Comparison of ENCODE assay signal across 10 cellular contexts in genomic region chr9:114250235-114250568, GRCh38.
DNase-seq lines count a peak whose midpoint lies in the region; ATAC-seq and TF ChIP-seq lines count a peak whose summit lies in the region.
"Had no signal": no experiment of that assay in that cellular context is flagged by ENCODE, and none has a peak within 500 bp of the region (broad histone marks: within the 10 kb centered on the region; RNA-seq: fewer than 3 reads in every experiment).

No MANE protein-coding gene starts in this region.

- H3K27ac Mint-ChIP-seq in T-cell = no peak overlapping the region
- H3K27ac Mint-ChIP-seq in CD14-positive monocyte = no peak overlapping the region
- H3K27ac Mint-ChIP-seq: activated T-cell treated with anti-CD3 and anti-CD28 coated beads, Interleukin-2, amount 50 U/mL, for 72 hours; CD4-positive, CD25-positive, alpha-beta regulatory T cell had no signal

- H3K4me3 Mint-ChIP-seq in T-cell (no peak overlapping the region), CD14-positive monocyte (no peak overlapping the region)
- H3K4me3 Mint-ChIP-seq: activated T-cell treated with anti-CD3 and anti-CD28 coated beads, Interleukin-2, amount 50 U/mL, for 72 hours; CD4-positive, CD25-positive, alpha-beta regulatory T cell had no signal

- H3K27me3 Mint-ChIP-seq in T-cell (peaks cover 0 to 1% of the 10 kb centered on the region in 2 donors), CD14-positive monocyte (ENCODE audit: low read depth in 3 of 3) (peaks cover 1 to 2% (median 1%) of the 10 kb centered on the region in 3 donors)
- H3K27me3 Mint-ChIP-seq: CD4-positive, CD25-positive, alpha-beta regulatory T cell had no signal

- DNase-seq in AG08396 (ENCODE audit: low spot score) = peak; percentile 88
- peak; percentile 29 for DNase-seq in NCI-H69 (lab: John Stamatoyannopoulos, UW)
- DNase-seq in fibroblast of the aortic adventitia (ENCODE audit: low read depth) = peak; percentile 90
- peak in 54 of 56 donors; percentile 28 to 89 (median 72) for DNase-seq in nucleus accumbens (lab: John Stamatoyannopoulos, UW)
- no peak for DNase-seq in central memory CD4-positive, alpha-beta T cell
- DNase-seq in T-cell = no peak
- no peak for DNase-seq in NCI-H510A (lab: John Stamatoyannopoulos, UW)
- no peak for DNase-seq in CD14-positive monocyte (ENCODE audit: low spot score)
- DNase-seq: activated T-cell treated with anti-CD3 and anti-CD28 coated beads, Interleukin-2, amount 50 U/mL, for 72 hours; CD4-positive, CD25-positive, alpha-beta regulatory T cell had no signal

- CTCF ChIA-PET in T-cell (lab: Charles Lee) = no interaction called here

- ATAC-seq in T-cell (replicated peaks in 1 of 4) = no peak
- ATAC-seq: activated T-cell treated with anti-CD3 and anti-CD28 coated beads, Interleukin-2, amount 50 U/mL, for 72 hours had no signal

- POLR2A ChIA-PET in T-cell (lab: Charles Lee) = no interaction called here

- H3K4me3 ChIP-seq in fibroblast of the aortic adventitia (ENCODE audit: low read depth, low read length) = no peak overlapping the region

- intact Hi-C loops in CD14-positive monocyte (cut with micrococcal nuclease) = no loop called here

- TF ChIP-seq CTCF in fibroblast of the aortic adventitia (IDR thresholded peaks at IDR 0.05; ENCODE audit: insufficient read depth, low read length) (no peak), CD14-positive monocyte (IDR thresholded peaks at IDR 0.05) (no peak)

- no peaks in the 10 kb centered on the region for H3K36me3 Mint-ChIP-seq in T-cell
- H3K36me3 Mint-ChIP-seq in CD14-positive monocyte = no peaks in the 10 kb centered on the region
- H3K36me3 Mint-ChIP-seq: CD4-positive, CD25-positive, alpha-beta regulatory T cell had no signal

- H3K4me1 Mint-ChIP-seq in T-cell (no peaks in the 10 kb centered on the region), CD14-positive monocyte (no peaks in the 10 kb centered on the region)
- H3K4me1 Mint-ChIP-seq: CD4-positive, CD25-positive, alpha-beta regulatory T cell had no signal

- H3K9me3 Mint-ChIP-seq in T-cell (no peaks in the 10 kb centered on the region), CD14-positive monocyte (peaks cover 0 to 4% (median 0%) of the 10 kb centered on the region in 7 donors)
- H3K9me3 Mint-ChIP-seq: activated T-cell treated with anti-CD3 and anti-CD28 coated beads, Interleukin-2, amount 50 U/mL, for 72 hours had no signal

Comparison
In these comparisons a context has a peak if more than half of its experiments do, and no peak if none do; other contexts are left out.
1. DNase-seq: peak in AG08396 (single experiment), NCI-H69 (single experiment), fibroblast of the aortic adventitia (single experiment) and nucleus accumbens (54 of 56); none in central memory CD4-positive, alpha-beta T cell (single experiment), T-cell (0 of 34), NCI-H510A (single experiment) and CD14-positive monocyte (single experiment).